Comparison of ENCODE assay signal across 9 cellular contexts in the genomic region with DNA sequence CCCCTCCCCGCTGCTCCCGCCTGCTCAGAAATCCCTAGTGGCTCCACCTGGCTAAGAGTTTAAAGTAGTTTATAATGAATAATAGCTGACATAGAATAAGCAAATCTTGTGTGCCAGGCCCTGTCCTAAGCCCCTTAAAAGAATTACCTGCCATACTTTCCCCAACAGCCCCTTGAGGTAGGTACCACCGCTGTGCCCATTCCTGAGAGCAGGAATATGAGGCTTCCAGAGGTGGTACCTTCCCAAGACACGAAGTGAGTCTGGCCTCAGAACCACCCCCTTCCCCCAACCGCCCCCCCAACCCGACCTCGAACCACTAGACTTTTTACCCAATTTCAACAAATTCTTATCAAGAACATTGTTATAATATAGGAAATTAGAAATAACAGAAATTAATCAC. TPM values are rescaled to one million over a fixed set of nuclear protein-coding genes. Genes with fewer than 3 reads are reported as not detected.
DNase-seq lines count a peak whose midpoint lies in the region; ATAC-seq and TF ChIP-seq lines count a peak whose summit lies in the region.
"Had no signal": no experiment of that assay in that cellular context is flagged by ENCODE, and none has a peak within 500 bp of the region (broad histone marks: within the 10 kb centered on the region; RNA-seq: fewer than 3 reads in every experiment).

No MANE protein-coding gene starts in this region.

- no peak for TF ChIP-seq RAD21 in liver (IDR thresholded peaks at IDR 0.05)

- H3K4me1 ChIP-seq in liver (ENCODE audit: control insufficient read depth in 4 of 4, insufficient read depth in 4 of 4, low read length in 3 of 4) (peaks cover 5 to 47% (median 36%) of the 10 kb centered on the region in 4 donors), left lung (peaks cover 7 to 14% of the 10 kb centered on the region in 2 donors)

- peak overlapping the region; percentile 85 for H3K4me3 Mint-ChIP-seq in activated CD8-positive, alpha-beta memory T cell treated with anti-CD3 and anti-CD28 coated beads, Interleukin-2, amount 10 ng/mL, durations not matched to agents 7 days and 5 days
- peak overlapping the region; percentile 94 for H3K4me3 Mint-ChIP-seq in activated naive CD8-positive, alpha-beta T cell

- 45% methylated on average over 7 of the region's 7 CpGs for WGBS in liver

- H3K27ac ChIP-seq in liver (ENCODE audit: low read depth in 1 of 2, low read length in 2 of 2) (peak overlapping the region; percentile 59 to 84), temporal lobe (ENCODE audit: low read depth, low read length) (peak overlapping the region; percentile 83), left lung (no peak overlapping the region)

- TF ChIP-seq CTCF in liver (IDR thresholded peaks at IDR 0.05; ENCODE audit: low read depth, low read length, missing input control): no peak
- TF ChIP-seq CTCF in left lung (IDR thresholded peaks at IDR 0.05): no peak

- H3K4me3 ChIP-seq in liver (ENCODE audit: low read depth in 1 of 3, low read length in 3 of 3) (peak overlapping the region in 2 of 3 donors; percentile 65 to 74), left lung (peak overlapping the region in 1 of 2 donors; percentile 86)

- intact Hi-C loops in left lung (cut with DNase I): no loop called here

- peaks cover 26% of the 10 kb centered on the region for H3K27me3 Mint-ChIP-seq in activated CD8-positive, alpha-beta memory T cell treated with anti-CD3 and anti-CD28 coated beads, Interleukin-2, amount 10 ng/mL, durations not matched to agents 7 days and 5 days
- no peaks in the 10 kb centered on the region for H3K27me3 Mint-ChIP-seq in activated naive CD8-positive, alpha-beta T cell

- peak overlapping the region; percentile 16 to 41 for H3K9ac ChIP-seq in liver (ENCODE audit: low read depth in 1 of 2, low read length in 2 of 2)

- no peak overlapping the region for H3K27ac Mint-ChIP-seq in activated CD8-positive, alpha-beta memory T cell treated with anti-CD3 and anti-CD28 coated beads, Interleukin-2, amount 10 ng/mL, durations not matched to agents 7 days and 5 days
- no peak overlapping the region for H3K27ac Mint-ChIP-seq in activated naive CD8-positive, alpha-beta T cell

- TF ChIP-seq POLR2A in erythroblast (IDR thresholded peaks at IDR 0.05; ENCODE audit: low read length): no peak

- ATAC-seq in activated CD8-positive, alpha-beta memory T cell treated with anti-CD3 and anti-CD28 coated beads, Interleukin-2, amount 10 ng/mL, durations not matched to agents 7 days and 5 days: no peak
- no peak for ATAC-seq in left lung
- ATAC-seq in GM18907 (IDR thresholded peaks at IDR 0.05; ENCODE audit: unreplicated experiment): no peak

- H3K27me3 ChIP-seq in liver (ENCODE audit: control insufficient read depth in 4 of 4, insufficient read depth in 4 of 4, low read length in 3 of 4) (no peaks in the 10 kb centered on the region), left lung (no peaks in the 10 kb centered on the region)

- no peaks in the 10 kb centered on the region for H3K9me3 Mint-ChIP-seq in activated CD8-positive, alpha-beta memory T cell treated with anti-CD3 and anti-CD28 coated beads, Interleukin-2, amount 10 ng/mL, durations not matched to agents 7 days and 5 days (ENCODE audit: low read depth)
- H3K9me3 Mint-ChIP-seq in activated naive CD8-positive, alpha-beta T cell (ENCODE audit: low read depth): no peaks in the 10 kb centered on the region

- CTCF ChIA-PET in activated CD8-positive, alpha-beta memory T cell treated with anti-CD3 and anti-CD28 coated beads, Interleukin-2, amount 10 ng/mL, durations not matched to agents 7 days and 5 days (lab: Charles Lee): interaction anchor here (0.6 to 2.5 kb wide), 9 partner anchors 13 to 458 kb away, joined by 3 to 29 read pairs (median 4); partner anchors contain the start of genes DNASE1L3, HTD2 and RPP14

- peaks cover 16% of the 10 kb centered on the region for H3K4me1 Mint-ChIP-seq in activated CD8-positive, alpha-beta memory T cell treated with anti-CD3 and anti-CD28 coated beads, Interleukin-2, amount 10 ng/mL, durations not matched to agents 7 days and 5 days
- H3K4me1 Mint-ChIP-seq in activated naive CD8-positive, alpha-beta T cell (ENCODE audit: low read depth): peaks cover 12% of the 10 kb centered on the region

- H3K36me3 ChIP-seq in liver (ENCODE audit: control insufficient read depth in 4 of 4, insufficient read depth in 3 of 4, low read depth in 1 of 4, low read length in 3 of 4) (no peaks in the 10 kb centered on the region), left lung (no peaks in the 10 kb centered on the region)

- H3K9me3 ChIP-seq in liver (ENCODE audit: control insufficient read depth in 4 of 4, low read length in 3 of 4): no peaks in the 10 kb centered on the region
- no peaks in the 10 kb centered on the region for H3K9me3 ChIP-seq in left lung

- H3K36me3 Mint-ChIP-seq in activated CD8-positive, alpha-beta memory T cell treated with anti-CD3 and anti-CD28 coated beads, Interleukin-2, amount 10 ng/mL, durations not matched to agents 7 days and 5 days: peaks cover 2% of the 10 kb centered on the region
- no peaks in the 10 kb centered on the region for H3K36me3 Mint-ChIP-seq in activated naive CD8-positive, alpha-beta T cell

- no peak for DNase-seq in activated CD8-positive, alpha-beta memory T cell treated with anti-CD3 and anti-CD28 coated beads, Interleukin-2, amount 10 ng/mL, durations not matched to agents 7 days and 5 days
- DNase-seq in activated CD8-positive, alpha-beta memory T cell treated with anti-CD3 and anti-CD28 coated beads for 24 hours: no peak
- DNase-seq in erythroblast (lab: John Stamatoyannopoulos, UW) (no peak), left lung (no peak)

TF ChIP-seq in liver, 16 proteins besides CTCF, POLR2A, EP300 and RAD21 (continues in another document):
- TF ChIP-seq, protein P1, sequence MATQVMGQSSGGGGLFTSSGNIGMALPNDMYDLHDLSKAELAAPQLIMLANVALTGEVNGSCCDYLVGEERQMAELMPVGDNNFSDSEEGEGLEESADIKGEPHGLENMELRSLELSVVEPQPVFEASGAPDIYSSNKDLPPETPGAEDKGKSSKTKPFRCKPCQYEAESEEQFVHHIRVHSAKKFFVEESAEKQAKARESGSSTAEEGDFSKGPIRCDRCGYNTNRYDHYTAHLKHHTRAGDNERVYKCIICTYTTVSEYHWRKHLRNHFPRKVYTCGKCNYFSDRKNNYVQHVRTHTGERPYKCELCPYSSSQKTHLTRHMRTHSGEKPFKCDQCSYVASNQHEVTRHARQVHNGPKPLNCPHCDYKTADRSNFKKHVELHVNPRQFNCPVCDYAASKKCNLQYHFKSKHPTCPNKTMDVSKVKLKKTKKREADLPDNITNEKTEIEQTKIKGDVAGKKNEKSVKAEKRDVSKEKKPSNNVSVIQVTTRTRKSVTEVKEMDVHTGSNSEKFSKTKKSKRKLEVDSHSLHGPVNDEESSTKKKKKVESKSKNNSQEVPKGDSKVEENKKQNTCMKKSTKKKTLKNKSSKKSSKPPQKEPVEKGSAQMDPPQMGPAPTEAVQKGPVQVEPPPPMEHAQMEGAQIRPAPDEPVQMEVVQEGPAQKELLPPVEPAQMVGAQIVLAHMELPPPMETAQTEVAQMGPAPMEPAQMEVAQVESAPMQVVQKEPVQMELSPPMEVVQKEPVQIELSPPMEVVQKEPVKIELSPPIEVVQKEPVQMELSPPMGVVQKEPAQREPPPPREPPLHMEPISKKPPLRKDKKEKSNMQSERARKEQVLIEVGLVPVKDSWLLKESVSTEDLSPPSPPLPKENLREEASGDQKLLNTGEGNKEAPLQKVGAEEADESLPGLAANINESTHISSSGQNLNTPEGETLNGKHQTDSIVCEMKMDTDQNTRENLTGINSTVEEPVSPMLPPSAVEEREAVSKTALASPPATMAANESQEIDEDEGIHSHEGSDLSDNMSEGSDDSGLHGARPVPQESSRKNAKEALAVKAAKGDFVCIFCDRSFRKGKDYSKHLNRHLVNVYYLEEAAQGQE (IDR thresholded peaks at IDR 0.05): no peak
- TF ChIP-seq YY1 (IDR thresholded peaks at IDR 0.05) (no peak), FOXA1 (IDR thresholded peaks at IDR 0.05) (no peak), HNF4G (IDR thresholded peaks at IDR 0.05) (no peak), ATF3 (IDR thresholded peaks at IDR 0.05) (no peak), TAF1 (conservative IDR thresholded peaks at IDR 0.05) (no peak), JUND (IDR thresholded peaks at IDR 0.05) (no peak), EGR1 (IDR thresholded peaks at IDR 0.05; ENCODE audit: low read depth in 2 of 2) (no peak), RXRA (IDR thresholded peaks at IDR 0.05) (no peak), NR2F2 (IDR thresholded peaks at IDR 0.05) (no peak), HNF4A (conservative IDR thresholded peaks at IDR 0.05) (no peak), FOXA2 (IDR thresholded peaks at IDR 0.05) (no peak)
- TF ChIP-seq, protein P2, sequence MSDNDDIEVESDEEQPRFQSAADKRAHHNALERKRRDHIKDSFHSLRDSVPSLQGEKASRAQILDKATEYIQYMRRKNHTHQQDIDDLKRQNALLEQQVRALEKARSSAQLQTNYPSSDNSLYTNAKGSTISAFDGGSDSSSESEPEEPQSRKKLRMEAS (IDR thresholded peaks at IDR 0.05): no peak
- TF ChIP-seq, protein P3, sequence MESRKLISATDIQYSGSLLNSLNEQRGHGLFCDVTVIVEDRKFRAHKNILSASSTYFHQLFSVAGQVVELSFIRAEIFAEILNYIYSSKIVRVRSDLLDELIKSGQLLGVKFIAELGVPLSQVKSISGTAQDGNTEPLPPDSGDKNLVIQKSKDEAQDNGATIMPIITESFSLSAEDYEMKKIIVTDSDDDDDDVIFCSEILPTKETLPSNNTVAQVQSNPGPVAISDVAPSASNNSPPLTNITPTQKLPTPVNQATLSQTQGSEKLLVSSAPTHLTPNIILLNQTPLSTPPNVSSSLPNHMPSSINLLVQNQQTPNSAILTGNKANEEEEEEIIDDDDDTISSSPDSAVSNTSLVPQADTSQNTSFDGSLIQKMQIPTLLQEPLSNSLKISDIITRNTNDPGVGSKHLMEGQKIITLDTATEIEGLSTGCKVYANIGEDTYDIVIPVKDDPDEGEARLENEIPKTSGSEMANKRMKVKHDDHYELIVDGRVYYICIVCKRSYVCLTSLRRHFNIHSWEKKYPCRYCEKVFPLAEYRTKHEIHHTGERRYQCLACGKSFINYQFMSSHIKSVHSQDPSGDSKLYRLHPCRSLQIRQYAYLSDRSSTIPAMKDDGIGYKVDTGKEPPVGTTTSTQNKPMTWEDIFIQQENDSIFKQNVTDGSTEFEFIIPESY (IDR thresholded peaks at IDR 0.05): no peak

RNA-seq across cellular contexts. Expression of gene ABHD6, which starts 1.2 kb away (rescaled TPM):
- total RNA-seq in activated CD8-positive, alpha-beta memory T cell treated with anti-CD3 and anti-CD28 coated beads, Interleukin-2, amount 10 ng/mL, durations not matched to agents 7 days and 5 days: 1 to 10 TPM; 5.0 to 7.3 TPM
- total RNA-seq in liver (10 to 100 TPM; 19.8 to 60.9 TPM), temporal lobe (21.1 TPM), left lung (10 to 100 TPM; 12.7 TPM)
- 10 to 100 TPM; 36.5 to 40.1 TPM for polyA plus RNA-seq in liver

RNA-seq across cellular contexts. Expression of gene DNASE1L3, which starts 28.1 kb away (rescaled TPM):
- total RNA-seq in activated CD8-positive, alpha-beta memory T cell treated with anti-CD3 and anti-CD28 coated beads, Interleukin-2, amount 10 ng/mL, durations not matched to agents 7 days and 5 days: not detected
- total RNA-seq in liver: 100 to 1,000 TPM in 1 of 2 donors, 10 to 100 TPM in 1; 76.1 to 162 TPM
- polyA plus RNA-seq in liver: 100 to 1,000 TPM in 1 of 2 donors, 10 to 100 TPM in 1; 94.5 to 201 TPM
- 0.74 TPM for total RNA-seq in temporal lobe
- 1 to 10 TPM; 1.2 to 3.0 TPM for total RNA-seq in left lung
- total RNA-seq: M059J had no signal

Comparison
In these comparisons a context has a peak if more than half of its experiments do, and no peak if none do; other contexts are left out.
1. H3K27ac ChIP-seq: peak in liver (2 of 2) and temporal lobe (single experiment); none in left lung (0 of 2).
2. RNA of gene DNASE1L3, which starts 28.1 kb away (total RNA-seq): 76.1 to 162 TPM in liver; 1.2 to 3.0 TPM in left lung, 0.74 TPM in temporal lobe (single experiment) and not detected in activated CD8-positive, alpha-beta memory T cell treated with anti-CD3 and anti-CD28 coated beads, Interleukin-2, amount 10 ng/mL, durations not matched to agents 7 days and 5 days; every median in the first group is over 10 times any median in the second.